Comparison of ENCODE assay signal across 1 cellular context in the genomic region with DNA sequence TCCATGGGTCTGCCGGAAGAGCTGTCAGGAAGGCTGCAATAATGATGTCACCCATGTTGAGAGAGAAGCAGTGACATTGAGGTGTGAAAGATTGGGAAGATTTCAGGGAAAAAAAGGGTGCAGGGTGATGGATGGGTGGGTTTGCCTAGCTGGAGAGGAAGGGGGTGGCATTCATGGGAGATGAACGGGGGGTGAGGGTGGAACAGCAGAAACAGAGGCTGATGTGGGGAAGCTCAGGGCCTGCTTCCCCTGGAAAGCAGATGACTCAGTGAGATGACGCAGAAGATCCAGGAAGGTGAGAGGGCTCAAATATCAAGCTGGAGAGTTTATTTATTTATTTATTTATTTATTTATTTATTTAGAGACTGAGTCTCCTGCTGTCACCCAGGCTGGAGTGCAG.
TF ChIP-seq lines count a peak whose summit lies in the region.

No MANE protein-coding gene starts in this region.

TF ChIP-seq in HEK293, 187 proteins besides CTCF, POLR2A, EP300 and RAD21 (continued from another document and continues in another):
- TF ChIP-seq ZNF621 (tag by site-specific recombination; IDR thresholded peaks at IDR 0.05) (no peak), ZNF596 (tag by site-specific recombination; IDR thresholded peaks at IDR 0.05) (no peak), SP7 (tag by site-specific recombination; IDR thresholded peaks at IDR 0.05) (peak; percentile 50), HOXC10 (CRISPR knock-in tag; IDR thresholded peaks at IDR 0.05) (no peak), ZNF777 (tag by site-specific recombination; IDR thresholded peaks at IDR 0.05; ENCODE audit: borderline replicate concordance) (no peak), ZNF302 (tag by site-specific recombination; IDR thresholded peaks at IDR 0.05; ENCODE audit: low read depth) (no peak), ZNF670 (tag by site-specific recombination; IDR thresholded peaks at IDR 0.05; ENCODE audit: low read depth) (no peak), ZNF140 (tag by site-specific recombination; IDR thresholded peaks at IDR 0.05) (no peak), ZNF664 (tag by site-specific recombination; IDR thresholded peaks at IDR 0.05) (no peak), ZNF174 (tag by site-specific recombination; IDR thresholded peaks at IDR 0.05) (no peak), ZNF132 (tag by site-specific recombination; IDR thresholded peaks at IDR 0.05; ENCODE audit: borderline replicate concordance) (no peak), ZNF324 (tag by site-specific recombination; IDR thresholded peaks at IDR 0.05) (0 out of 2 replicates have a peak, but pooled peaks have one; percentile 28), ZNF223 (tag by site-specific recombination; IDR thresholded peaks at IDR 0.05) (0 out of 2 replicates have a peak, but pooled peaks have one; percentile 29), ZNF768 (tag by site-specific recombination; IDR thresholded peaks at IDR 0.05) (no peak), MZF1 (tag by site-specific recombination; IDR thresholded peaks at IDR 0.05; ENCODE audit: borderline replicate concordance) (no peak), MYNN (tag by site-specific recombination; IDR thresholded peaks at IDR 0.05; ENCODE audit: borderline replicate concordance) (0 out of 2 replicates have a peak, but pooled peaks have one; percentile 28), ZNF549 (tag by site-specific recombination; IDR thresholded peaks at IDR 0.05) (no peak), ZNF157 (tag by site-specific recombination; IDR thresholded peaks at IDR 0.05) (no peak), ZNF19 (tag by site-specific recombination; IDR thresholded peaks at IDR 0.05; ENCODE audit: low read depth) (no peak), ZFP37 (tag by site-specific recombination; IDR thresholded peaks at IDR 0.05) (0 out of 2 replicates have a peak, but pooled peaks have one; percentile 32), BCL11A (tag by site-specific recombination; IDR thresholded peaks at IDR 0.05; ENCODE audit: low read depth) (no peak), ZNF214 (tag by site-specific recombination; IDR thresholded peaks at IDR 0.05; ENCODE audit: borderline replicate concordance) (no peak), ZNF610 (tag by site-specific recombination; IDR thresholded peaks at IDR 0.05; ENCODE audit: borderline replicate concordance) (no peak), KLF9 (tag by site-specific recombination; IDR thresholded peaks at IDR 0.05; ENCODE audit: low read depth) (no peak), ZNF248 (tag by site-specific recombination; IDR thresholded peaks at IDR 0.05) (no peak), REPIN1 (tag by site-specific recombination; IDR thresholded peaks at IDR 0.05; ENCODE audit: low read depth) (no peak), IKZF3 (tag by site-specific recombination; IDR thresholded peaks at IDR 0.05) (no peak), ZNF239 (tag by site-specific recombination; IDR thresholded peaks at IDR 0.05) (no peak), ZNF433 (tag by site-specific recombination; IDR thresholded peaks at IDR 0.05; ENCODE audit: low read depth) (0 out of 2 replicates have a peak, but pooled peaks have one; percentile 35), ZFP3 (tag by site-specific recombination; IDR thresholded peaks at IDR 0.05; ENCODE audit: low read depth) (no peak), ZNF394 (tag by site-specific recombination; IDR thresholded peaks at IDR 0.05; ENCODE audit: borderline replicate concordance) (peak; percentile 95), KLF10 (tag by site-specific recombination; IDR thresholded peaks at IDR 0.05) (no peak), ZNF426 (tag by site-specific recombination; IDR thresholded peaks at IDR 0.05) (peak; percentile 42), ZNF791 (tag by site-specific recombination; IDR thresholded peaks at IDR 0.05) (0 out of 2 replicates have a peak, but pooled peaks have one; percentile 40), YY2 (tag by site-specific recombination; IDR thresholded peaks at IDR 0.05) (no peak), ZNF624 (tag by site-specific recombination; IDR thresholded peaks at IDR 0.05) (no peak), ZNF560 (tag by site-specific recombination; IDR thresholded peaks at IDR 0.05; ENCODE audit: borderline replicate concordance) (0 out of 2 replicates have a peak, but pooled peaks have one; percentile 15), GLIS2 (tag by site-specific recombination; IDR thresholded peaks at IDR 0.05) (no peak), ZNF707 (tag by site-specific recombination; IDR thresholded peaks at IDR 0.05) (no peak), ZNF585B (tag by site-specific recombination; IDR thresholded peaks at IDR 0.05) (no peak), SCRT2 (tag by site-specific recombination; IDR thresholded peaks at IDR 0.05) (no peak), GFI1B (tag by site-specific recombination; IDR thresholded peaks at IDR 0.05) (no peak)
- TF ChIP-seq, protein P1, sequence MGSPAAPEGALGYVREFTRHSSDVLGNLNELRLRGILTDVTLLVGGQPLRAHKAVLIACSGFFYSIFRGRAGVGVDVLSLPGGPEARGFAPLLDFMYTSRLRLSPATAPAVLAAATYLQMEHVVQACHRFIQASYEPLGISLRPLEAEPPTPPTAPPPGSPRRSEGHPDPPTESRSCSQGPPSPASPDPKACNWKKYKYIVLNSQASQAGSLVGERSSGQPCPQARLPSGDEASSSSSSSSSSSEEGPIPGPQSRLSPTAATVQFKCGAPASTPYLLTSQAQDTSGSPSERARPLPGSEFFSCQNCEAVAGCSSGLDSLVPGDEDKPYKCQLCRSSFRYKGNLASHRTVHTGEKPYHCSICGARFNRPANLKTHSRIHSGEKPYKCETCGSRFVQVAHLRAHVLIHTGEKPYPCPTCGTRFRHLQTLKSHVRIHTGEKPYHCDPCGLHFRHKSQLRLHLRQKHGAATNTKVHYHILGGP (tag by site-specific recombination; IDR thresholded peaks at IDR 0.05) = no peak
- TF ChIP-seq, protein P2, sequence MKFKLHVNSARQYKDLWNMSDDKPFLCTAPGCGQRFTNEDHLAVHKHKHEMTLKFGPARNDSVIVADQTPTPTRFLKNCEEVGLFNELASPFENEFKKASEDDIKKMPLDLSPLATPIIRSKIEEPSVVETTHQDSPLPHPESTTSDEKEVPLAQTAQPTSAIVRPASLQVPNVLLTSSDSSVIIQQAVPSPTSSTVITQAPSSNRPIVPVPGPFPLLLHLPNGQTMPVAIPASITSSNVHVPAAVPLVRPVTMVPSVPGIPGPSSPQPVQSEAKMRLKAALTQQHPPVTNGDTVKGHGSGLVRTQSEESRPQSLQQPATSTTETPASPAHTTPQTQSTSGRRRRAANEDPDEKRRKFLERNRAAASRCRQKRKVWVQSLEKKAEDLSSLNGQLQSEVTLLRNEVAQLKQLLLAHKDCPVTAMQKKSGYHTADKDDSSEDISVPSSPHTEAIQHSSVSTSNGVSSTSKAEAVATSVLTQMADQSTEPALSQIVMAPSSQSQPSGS (tag by site-specific recombination; IDR thresholded peaks at IDR 0.05; ENCODE audit: low read depth) = peak; percentile 82
- TF ChIP-seq, protein P3, sequence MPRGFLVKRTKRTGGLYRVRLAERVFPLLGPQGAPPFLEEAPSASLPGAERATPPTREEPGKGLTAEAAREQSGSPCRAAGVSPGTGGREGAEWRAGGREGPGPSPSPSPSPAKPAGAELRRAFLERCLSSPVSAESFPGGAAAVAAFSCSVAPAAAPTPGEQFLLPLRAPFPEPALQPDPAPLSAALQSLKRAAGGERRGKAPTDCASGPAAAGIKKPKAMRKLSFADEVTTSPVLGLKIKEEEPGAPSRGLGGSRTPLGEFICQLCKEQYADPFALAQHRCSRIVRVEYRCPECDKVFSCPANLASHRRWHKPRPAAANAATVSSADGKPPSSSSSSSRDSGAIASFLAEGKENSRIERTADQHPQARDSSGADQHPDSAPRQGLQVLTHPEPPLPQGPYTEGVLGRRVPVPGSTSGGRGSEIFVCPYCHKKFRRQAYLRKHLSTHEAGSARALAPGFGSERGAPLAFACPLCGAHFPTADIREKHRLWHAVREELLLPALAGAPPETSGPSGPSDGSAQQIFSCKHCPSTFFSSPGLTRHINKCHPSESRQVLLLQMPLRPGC (tag by site-specific recombination; IDR thresholded peaks at IDR 0.05) = no peak
- TF ChIP-seq, protein P4, sequence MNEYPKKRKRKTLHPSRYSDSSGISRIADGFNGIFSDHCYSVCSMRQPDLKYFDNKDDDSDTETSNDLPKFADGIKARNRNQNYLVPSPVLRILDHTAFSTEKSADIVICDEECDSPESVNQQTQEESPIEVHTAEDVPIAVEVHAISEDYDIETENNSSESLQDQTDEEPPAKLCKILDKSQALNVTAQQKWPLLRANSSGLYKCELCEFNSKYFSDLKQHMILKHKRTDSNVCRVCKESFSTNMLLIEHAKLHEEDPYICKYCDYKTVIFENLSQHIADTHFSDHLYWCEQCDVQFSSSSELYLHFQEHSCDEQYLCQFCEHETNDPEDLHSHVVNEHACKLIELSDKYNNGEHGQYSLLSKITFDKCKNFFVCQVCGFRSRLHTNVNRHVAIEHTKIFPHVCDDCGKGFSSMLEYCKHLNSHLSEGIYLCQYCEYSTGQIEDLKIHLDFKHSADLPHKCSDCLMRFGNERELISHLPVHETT (tag by site-specific recombination; IDR thresholded peaks at IDR 0.05) = peak; percentile 79; the same call in 1 of the 2 replicates
- TF ChIP-seq, protein P5, sequence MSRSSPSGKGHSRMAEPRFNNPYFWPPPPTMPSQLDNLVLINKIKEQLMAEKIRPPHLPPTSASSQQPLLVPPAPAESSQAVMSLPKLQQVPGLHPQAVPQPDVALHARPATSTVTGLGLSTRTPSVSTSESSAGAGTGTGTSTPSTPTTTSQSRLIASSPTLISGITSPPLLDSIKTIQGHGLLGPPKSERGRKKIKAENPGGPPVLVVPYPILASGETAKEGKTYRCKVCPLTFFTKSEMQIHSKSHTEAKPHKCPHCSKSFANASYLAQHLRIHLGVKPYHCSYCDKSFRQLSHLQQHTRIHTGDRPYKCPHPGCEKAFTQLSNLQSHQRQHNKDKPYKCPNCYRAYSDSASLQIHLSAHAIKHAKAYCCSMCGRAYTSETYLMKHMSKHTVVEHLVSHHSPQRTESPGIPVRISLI (tag by site-specific recombination; IDR thresholded peaks at IDR 0.05) = no peak
- TF ChIP-seq, protein P6, sequence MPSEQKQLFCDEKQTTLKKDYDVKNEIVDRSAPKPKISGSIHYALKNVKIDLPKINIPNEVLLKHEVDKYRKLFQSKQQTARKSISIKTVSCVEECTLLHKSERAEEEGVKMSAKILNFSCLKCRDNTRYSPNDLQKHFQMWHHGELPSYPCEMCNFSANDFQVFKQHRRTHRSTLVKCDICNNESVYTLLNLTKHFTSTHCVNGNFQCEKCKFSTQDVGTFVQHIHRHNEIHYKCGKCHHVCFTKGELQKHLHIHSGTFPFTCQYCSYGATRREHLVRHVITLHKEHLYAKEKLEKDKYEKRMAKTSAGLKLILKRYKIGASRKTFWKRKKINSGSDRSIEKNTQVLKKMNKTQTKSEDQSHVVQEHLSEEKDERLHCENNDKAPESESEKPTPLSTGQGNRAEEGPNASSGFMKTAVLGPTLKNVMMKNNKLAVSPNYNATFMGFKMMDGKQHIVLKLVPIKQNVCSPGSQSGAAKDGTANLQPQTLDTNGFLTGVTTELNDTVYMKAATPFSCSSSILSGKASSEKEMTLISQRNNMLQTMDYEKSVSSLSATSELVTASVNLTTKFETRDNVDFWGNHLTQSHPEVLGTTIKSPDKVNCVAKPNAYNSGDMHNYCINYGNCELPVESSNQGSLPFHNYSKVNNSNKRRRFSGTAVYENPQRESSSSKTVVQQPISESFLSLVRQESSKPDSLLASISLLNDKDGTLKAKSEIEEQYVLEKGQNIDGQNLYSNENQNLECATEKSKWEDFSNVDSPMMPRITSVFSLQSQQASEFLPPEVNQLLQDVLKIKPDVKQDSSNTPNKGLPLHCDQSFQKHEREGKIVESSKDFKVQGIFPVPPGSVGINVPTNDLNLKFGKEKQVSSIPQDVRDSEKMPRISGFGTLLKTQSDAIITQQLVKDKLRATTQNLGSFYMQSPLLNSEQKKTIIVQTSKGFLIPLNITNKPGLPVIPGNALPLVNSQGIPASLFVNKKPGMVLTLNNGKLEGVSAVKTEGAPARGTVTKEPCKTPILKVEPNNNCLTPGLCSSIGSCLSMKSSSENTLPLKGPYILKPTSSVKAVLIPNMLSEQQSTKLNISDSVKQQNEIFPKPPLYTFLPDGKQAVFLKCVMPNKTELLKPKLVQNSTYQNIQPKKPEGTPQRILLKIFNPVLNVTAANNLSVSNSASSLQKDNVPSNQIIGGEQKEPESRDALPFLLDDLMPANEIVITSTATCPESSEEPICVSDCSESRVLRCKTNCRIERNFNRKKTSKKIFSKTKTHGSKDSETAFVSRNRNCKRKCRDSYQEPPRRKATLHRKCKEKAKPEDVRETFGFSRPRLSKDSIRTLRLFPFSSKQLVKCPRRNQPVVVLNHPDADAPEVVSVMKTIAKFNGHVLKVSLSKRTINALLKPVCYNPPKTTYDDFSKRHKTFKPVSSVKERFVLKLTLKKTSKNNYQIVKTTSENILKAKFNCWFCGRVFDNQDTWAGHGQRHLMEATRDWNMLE (tag by site-specific recombination; conservative IDR thresholded peaks at IDR 0.05; ENCODE audit: low read depth) = peak; percentile 95
- TF ChIP-seq, protein P7, sequence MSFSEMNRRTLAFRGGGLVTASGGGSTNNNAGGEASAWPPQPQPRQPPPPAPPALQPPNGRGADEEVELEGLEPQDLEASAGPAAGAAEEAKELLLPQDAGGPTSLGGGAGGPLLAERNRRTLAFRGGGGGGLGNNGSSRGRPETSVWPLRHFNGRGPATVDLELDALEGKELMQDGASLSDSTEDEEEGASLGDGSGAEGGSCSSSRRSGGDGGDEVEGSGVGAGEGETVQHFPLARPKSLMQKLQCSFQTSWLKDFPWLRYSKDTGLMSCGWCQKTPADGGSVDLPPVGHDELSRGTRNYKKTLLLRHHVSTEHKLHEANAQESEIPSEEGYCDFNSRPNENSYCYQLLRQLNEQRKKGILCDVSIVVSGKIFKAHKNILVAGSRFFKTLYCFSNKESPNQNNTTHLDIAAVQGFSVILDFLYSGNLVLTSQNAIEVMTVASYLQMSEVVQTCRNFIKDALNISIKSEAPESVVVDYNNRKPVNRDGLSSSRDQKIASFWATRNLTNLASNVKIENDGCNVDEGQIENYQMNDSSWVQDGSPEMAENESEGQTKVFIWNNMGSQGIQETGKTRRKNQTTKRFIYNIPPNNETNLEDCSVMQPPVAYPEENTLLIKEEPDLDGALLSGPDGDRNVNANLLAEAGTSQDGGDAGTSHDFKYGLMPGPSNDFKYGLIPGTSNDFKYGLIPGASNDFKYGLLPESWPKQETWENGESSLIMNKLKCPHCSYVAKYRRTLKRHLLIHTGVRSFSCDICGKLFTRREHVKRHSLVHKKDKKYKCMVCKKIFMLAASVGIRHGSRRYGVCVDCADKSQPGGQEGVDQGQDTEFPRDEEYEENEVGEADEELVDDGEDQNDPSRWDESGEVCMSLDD (tag by site-specific recombination; IDR thresholded peaks at IDR 0.05) = no peak
- TF ChIP-seq, protein P8, sequence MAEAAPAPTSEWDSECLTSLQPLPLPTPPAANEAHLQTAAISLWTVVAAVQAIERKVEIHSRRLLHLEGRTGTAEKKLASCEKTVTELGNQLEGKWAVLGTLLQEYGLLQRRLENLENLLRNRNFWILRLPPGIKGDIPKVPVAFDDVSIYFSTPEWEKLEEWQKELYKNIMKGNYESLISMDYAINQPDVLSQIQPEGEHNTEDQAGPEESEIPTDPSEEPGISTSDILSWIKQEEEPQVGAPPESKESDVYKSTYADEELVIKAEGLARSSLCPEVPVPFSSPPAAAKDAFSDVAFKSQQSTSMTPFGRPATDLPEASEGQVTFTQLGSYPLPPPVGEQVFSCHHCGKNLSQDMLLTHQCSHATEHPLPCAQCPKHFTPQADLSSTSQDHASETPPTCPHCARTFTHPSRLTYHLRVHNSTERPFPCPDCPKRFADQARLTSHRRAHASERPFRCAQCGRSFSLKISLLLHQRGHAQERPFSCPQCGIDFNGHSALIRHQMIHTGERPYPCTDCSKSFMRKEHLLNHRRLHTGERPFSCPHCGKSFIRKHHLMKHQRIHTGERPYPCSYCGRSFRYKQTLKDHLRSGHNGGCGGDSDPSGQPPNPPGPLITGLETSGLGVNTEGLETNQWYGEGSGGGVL (tag by site-specific recombination; IDR thresholded peaks at IDR 0.05) = peak; percentile 57
